ENCODE assay signal across 13 cellular contexts in the genomic region with DNA sequence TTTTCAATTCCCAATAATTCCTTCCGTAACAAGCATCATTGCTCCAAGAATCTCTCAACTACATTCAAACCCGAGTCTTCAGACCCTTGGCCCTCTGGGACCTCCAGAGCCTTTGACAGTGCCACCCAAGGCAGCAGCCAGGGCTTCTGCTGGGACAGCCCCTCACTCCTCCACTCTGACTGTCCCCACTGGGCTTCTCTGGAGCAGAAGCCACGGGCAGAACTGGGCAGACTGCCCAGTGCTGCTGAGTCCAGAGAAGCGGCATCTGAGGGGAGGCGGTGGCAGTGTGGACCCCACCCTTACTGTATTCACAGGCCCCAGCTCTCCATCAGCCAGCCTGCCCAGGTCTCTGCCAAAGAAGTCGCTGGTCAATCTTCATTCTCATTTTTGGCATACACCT. TPM values are rescaled to one million over a fixed set of nuclear protein-coding genes. Genes with fewer than 3 reads are reported as not detected.
DNase-seq lines count a peak whose midpoint lies in the region; ATAC-seq, FAIRE-seq and TF ChIP-seq lines count a peak whose summit lies in the region.
"Had no signal": no experiment of that assay in that cellular context is flagged by ENCODE, and none has a peak within 500 bp of the region (broad histone marks: within the 10 kb centered on the region; RNA-seq: fewer than 3 reads in every experiment).

No MANE protein-coding gene starts in this region.

- peaks cover 43% of the 10 kb centered on the region for H3K36me3 Mint-ChIP-seq in activated naive CD4-positive, alpha-beta T cell treated with anti-CD3 and anti-CD28 coated beads, Interleukin-2, amount 50 U/mL, for 24 hours
- peaks cover 37% of the 10 kb centered on the region for H3K36me3 Mint-ChIP-seq in activated naive CD8-positive, alpha-beta T cell

- no peak for DNase-seq in activated naive CD4-positive, alpha-beta T cell treated with anti-CD3 and anti-CD28 coated beads, Interleukin-2, amount 50 U/mL, for 16 hours
- DNase-seq in lung (ENCODE audit: low spot score) = no peak
- no peak for DNase-seq in transverse colon
- no peak for DNase-seq in H54 (ENCODE audit: insufficient read length, low spot score)
- DNase-seq in kidney tubule cell (ENCODE audit: low spot score) = no peak
- no peak for DNase-seq in DMS153 treated with DMSO at 0.1 percent for 48 hours (lab: John Stamatoyannopoulos, UW; ENCODE audit: unreplicated experiment)
- DNase-seq: head of caudate nucleus, Karpas-422, mucosa of descending colon had no signal

- TF ChIP-seq CTCF in lung (IDR thresholded peaks at IDR 0.05; ENCODE audit: control extremely low read depth, extremely low read depth) (no peak), transverse colon (IDR thresholded peaks at IDR 0.05) (no peak)

- H3K4me3 ChIP-seq in lung (no peak overlapping the region), transverse colon (no peak overlapping the region)
- H3K4me3 ChIP-seq: HAP-1, mucosa of descending colon had no signal

- H3K27me3 ChIP-seq in lung (ENCODE audit: control insufficient read depth, insufficient read depth) = no peaks in the 10 kb centered on the region
- no peaks in the 10 kb centered on the region for H3K27me3 ChIP-seq in transverse colon

- H3K9me3 ChIP-seq in lung (ENCODE audit: control insufficient read depth in 2 of 2, insufficient read depth in 1 of 2, low read length in 1 of 2) (no peaks in the 10 kb centered on the region), transverse colon (no peaks in the 10 kb centered on the region)

- TF ChIP-seq EP300 in transverse colon (IDR thresholded peaks at IDR 0.05; ENCODE audit: low read depth) = no peak

- H3K27ac ChIP-seq in lung (ENCODE audit: low read depth in 1 of 2, low read length in 1 of 2) = peak overlapping the region; percentile 22 to 58
- H3K27ac ChIP-seq in transverse colon = peak overlapping the region in 3 of 4 donors; percentile 33 to 72 (median 68)

- no peak for FAIRE-seq in H54 (lab: Jason Lieb, UNC)

- H3K9me3 Mint-ChIP-seq in activated naive CD4-positive, alpha-beta T cell treated with anti-CD3 and anti-CD28 coated beads, Interleukin-2, amount 50 U/mL, for 24 hours = peaks cover 12% of the 10 kb centered on the region
- H3K9me3 Mint-ChIP-seq in activated naive CD8-positive, alpha-beta T cell (ENCODE audit: low read depth) = peaks cover 12% of the 10 kb centered on the region

- H3K36me3 ChIP-seq in lung (ENCODE audit: control insufficient read depth in 2 of 2, insufficient read depth in 2 of 2, low read length in 2 of 2) (peaks cover 0 to 24% of the 10 kb centered on the region in 2 donors), transverse colon (peaks cover 0 to 12% (median 0%) of the 10 kb centered on the region in 4 donors)

- peak overlapping the region; percentile 61 for H3K27ac Mint-ChIP-seq in activated naive CD4-positive, alpha-beta T cell treated with anti-CD3 and anti-CD28 coated beads, Interleukin-2, amount 50 U/mL, for 24 hours
- peak overlapping the region; percentile 84 for H3K27ac Mint-ChIP-seq in activated naive CD8-positive, alpha-beta T cell

- in situ Hi-C loops in transverse colon (cut with MboI; ENCODE audit: low pct_ligation_motif_present in 1 of 4, low pct_unique_long_range_greater_than_20kb in 1 of 4, low sequenced_read_pairs in 3 of 4) = loop anchor here in 3 of 4 donors (10.0 to 25.0 kb wide), 3 partner anchors 167 to 499 kb away; no protein-coding TSS in a partner anchor

- H3K4me1 ChIP-seq in lung (ENCODE audit: control insufficient read depth in 2 of 2, insufficient read depth in 2 of 2, low read length in 2 of 2) = peaks cover 17 to 42% of the 10 kb centered on the region in 2 donors
- peaks cover 7 to 33% (median 18%) of the 10 kb centered on the region in 4 donors for H3K4me1 ChIP-seq in transverse colon
- H3K4me1 ChIP-seq: HAP-1 had no signal

- WGBS in lung, 2 donors = 68 to 69% methylated on average over 6 of the region's 6 CpGs
- WGBS in transverse colon (ENCODE audit: low coverage in 1 of 2), 2 donors = 83 to 100% methylated on average over 2 to 6 of the region's 6 CpGs

- H3K4me1 Mint-ChIP-seq in activated naive CD4-positive, alpha-beta T cell treated with anti-CD3 and anti-CD28 coated beads, Interleukin-2, amount 50 U/mL, for 24 hours = peaks cover 56% of the 10 kb centered on the region
- peaks cover 68% of the 10 kb centered on the region for H3K4me1 Mint-ChIP-seq in activated naive CD8-positive, alpha-beta T cell (ENCODE audit: low read depth)

- H3K4me3 Mint-ChIP-seq in activated naive CD4-positive, alpha-beta T cell treated with anti-CD3 and anti-CD28 coated beads, Interleukin-2, amount 50 U/mL, for 24 hours = no peak overlapping the region
- no peak overlapping the region for H3K4me3 Mint-ChIP-seq in activated naive CD8-positive, alpha-beta T cell

- intact Hi-C loops in transverse colon (cut with DNase I; ENCODE audit: low total_unique reads) = loop anchor here (10.0 kb wide), 1 partner anchor 477 kb away; no protein-coding TSS in a partner anchor

- no peaks in the 10 kb centered on the region for H3K27me3 Mint-ChIP-seq in activated naive CD4-positive, alpha-beta T cell treated with anti-CD3 and anti-CD28 coated beads, Interleukin-2, amount 50 U/mL, for 24 hours
- no peaks in the 10 kb centered on the region for H3K27me3 Mint-ChIP-seq in activated naive CD8-positive, alpha-beta T cell

- ATAC-seq in lung (ENCODE audit: insufficient read depth, low FRiP score) = no peak
- ATAC-seq: activated CD4-positive, CD25-positive, alpha-beta regulatory T cell treated with anti-CD3 and anti-CD28 coated beads, Interleukin-2, amount 50 U/mL, for 24 hours had no signal

- TF ChIP-seq POLR2A in transverse colon (IDR thresholded peaks at IDR 0.05) (no peak), H54 (IDR thresholded peaks at IDR 0.05; ENCODE audit: low read depth, low read length) (no peak)

RNA-seq across cellular contexts. Expression of a gene that starts 8.8 kb away (rescaled TPM):
- total RNA-seq in lung (10 to 100 TPM; 40.0 to 50.2 TPM), transverse colon (10 to 100 TPM; 30.8 to 88.3 (median 37.8) TPM)
- 10 to 100 TPM; 22.4 to 39.5 TPM for polyA plus RNA-seq in lung

RNA-seq across cellular contexts. Expression of a gene that starts 13.8 kb away (rescaled TPM):
- total RNA-seq in lung (10 to 100 TPM; 16.1 to 19.7 TPM), transverse colon (10 to 100 TPM in 3 of 4 donors, 1 to 10 TPM in 1; 4.8 to 36.3 (median 28.9) TPM)
- 10 to 100 TPM; 17.4 to 35.2 TPM for polyA plus RNA-seq in lung

RNA-seq across cellular contexts. Expression of a gene that starts 49.7 kb away (rescaled TPM):
- total RNA-seq in lung (10 to 100 TPM; 28.0 to 47.8 TPM), transverse colon (10 to 100 TPM in 2 of 4 donors, 1 to 10 TPM in 2; 6.7 to 19.9 (median 12.6) TPM)
- 10 to 100 TPM; 11.3 to 15.1 TPM for polyA plus RNA-seq in lung
